ENCODE assay signal across 17 cellular contexts in the genomic region with DNA sequence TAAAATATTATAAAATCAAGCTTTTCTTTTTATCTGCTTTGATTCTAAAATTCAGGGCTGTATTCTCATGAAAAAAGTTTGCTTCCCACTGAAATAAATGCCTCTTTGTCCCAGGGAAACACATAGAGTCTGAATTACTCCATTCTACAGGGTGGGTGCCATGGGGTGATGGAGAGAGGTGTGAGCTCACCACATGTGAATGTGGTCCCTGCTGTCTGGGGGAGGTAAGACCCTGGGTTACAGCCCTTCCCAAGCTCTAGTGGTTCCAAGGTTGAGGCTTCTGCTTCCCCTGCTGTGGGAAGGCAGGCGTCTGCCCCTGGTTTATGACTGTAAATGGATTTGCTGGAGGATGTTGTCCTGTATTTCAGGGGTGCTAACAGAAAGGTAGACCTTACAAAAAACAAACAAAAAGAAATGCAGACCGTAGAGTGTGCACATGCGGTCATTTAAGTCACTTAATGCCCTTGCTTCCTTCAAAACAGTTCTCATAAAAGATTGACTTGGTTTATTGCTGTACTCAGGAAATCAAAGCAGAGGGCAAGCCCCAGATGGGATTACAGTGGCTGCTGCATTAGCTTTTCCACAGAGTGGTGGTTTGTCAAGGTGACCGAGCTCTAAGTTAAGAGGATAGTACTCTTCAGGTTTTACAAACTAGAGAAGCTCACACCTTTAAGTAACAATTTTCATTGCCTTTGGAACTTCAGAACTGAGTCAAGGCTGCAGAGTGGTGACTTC. TPM values are rescaled to one million over a fixed set of nuclear protein-coding genes. Genes with fewer than 3 reads are reported as not detected.
DNase-seq lines count a peak whose midpoint lies in the region; ATAC-seq and TF ChIP-seq lines count a peak whose summit lies in the region.
"Had no signal": no experiment of that assay in that cellular context is flagged by ENCODE, and none has a peak within 500 bp of the region (broad histone marks: within the 10 kb centered on the region; RNA-seq: fewer than 3 reads in every experiment).

No MANE protein-coding gene starts in this region.

- DNase-seq in body of pancreas, result peak in 1 of 4 donors; percentile 24
- DNase-seq in left colon, result no peak
- peak; percentile 38 for DNase-seq in renal cortical epithelial cell (ENCODE audit: low read depth)
- no peak for DNase-seq in lower leg skin (ENCODE audit: low spot score in 2 of 2)
- no peak for DNase-seq in AML-193 (lab: John Stamatoyannopoulos, UW)
- DNase-seq: activated CD8-positive, alpha-beta memory T cell treated with anti-CD3 and anti-CD28 coated beads, Interleukin-2, amount 50 U/mL, for 48 hours; activated gamma-delta T cell treated with Interleukin-2 at 50 U/mL for 16 hours; foreskin fibroblast; MG63; NCI-H187; SJCRH30; stimulated activated CD4-positive, alpha-beta T cell treated with anti-CD3 and anti-CD28 coated beads, Interleukin-4, amount 100 ng/mL, for 1 hour had no signal

- no peaks in the 10 kb centered on the region for H3K27me3 ChIP-seq in body of pancreas
- H3K27me3 ChIP-seq: MG63, SJCRH30 had no signal

- CTCF ChIA-PET in HEK293 (lab: Yijun Ruan, JAX), result interaction anchor here (0.8 to 1.8 kb wide), 3 partner anchors 9 to 13 kb away, joined by 4 to 5 read pairs (median 5); no protein-coding TSS in a partner anchor

- WGBS in body of pancreas, 2 donors, result 50 to 65% methylated on average over 4 of the region's 4 CpGs
- WGBS in lower leg skin, 2 donors, result 77 to 82% methylated on average over 4 of the region's 4 CpGs

- H3K27ac ChIP-seq in HEK293 (ENCODE audit: extremely low read depth, low read depth, low read length) (no peak overlapping the region), body of pancreas (peak overlapping the region in 3 of 4 donors; percentile 36 to 67 (median 48))
- H3K27ac ChIP-seq: SJCRH30 had no signal

- H3K4me3 ChIP-seq in HEK293 (ENCODE audit: low read depth, low read length) (no peak overlapping the region), body of pancreas (no peak overlapping the region), lower leg skin (ENCODE audit: low read depth, poor library complexity, severe bottlenecking) (no peak overlapping the region)
- H3K4me3 ChIP-seq: GM12878, lung, MG63, SJCRH30 had no signal

- TF ChIP-seq POLR2A in body of pancreas (IDR thresholded peaks at IDR 0.05), result no peak
- no peak for TF ChIP-seq POLR2A in lower leg skin (IDR thresholded peaks at IDR 0.05)

- TF ChIP-seq CTCF in HEK293 (tag by site-specific recombination; IDR thresholded peaks at IDR 0.05) (no peak), body of pancreas (IDR thresholded peaks at IDR 0.05) (no peak), lower leg skin (IDR thresholded peaks at IDR 0.05) (no peak)

- intact Hi-C loops in body of pancreas (cut with DNase I) (no loop called here), left colon (cut with DNase I, micrococcal nuclease) (no loop called here), lower leg skin (cut with DNase I; ENCODE audit: low total_unique reads) (no loop called here)

- H3K9me3 ChIP-seq in HEK293 (ENCODE audit: control insufficient read depth, insufficient read depth, low read depth, low read length), result no peaks in the 10 kb centered on the region
- no peaks in the 10 kb centered on the region for H3K9me3 ChIP-seq in body of pancreas
- H3K9me3 ChIP-seq: MG63, SJCRH30 had no signal

- peak; percentile 74 for ATAC-seq in body of pancreas
- peak; percentile 87 for ATAC-seq in left colon
- no peak for ATAC-seq in GM19324 (IDR thresholded peaks at IDR 0.05; ENCODE audit: low FRiP score, unreplicated experiment)
- ATAC-seq in HG03571 (IDR thresholded peaks at IDR 0.05; ENCODE audit: unreplicated experiment), result no peak
- ATAC-seq: GM12878 had no signal

- POLR2A ChIA-PET in HEK293 (lab: Yijun Ruan, JAX), result no interaction called here

- H3K4me1 ChIP-seq in HEK293 (ENCODE audit: control insufficient read depth, insufficient read depth, low read length) (no peaks in the 10 kb centered on the region), body of pancreas (peaks cover 28% of the 10 kb centered on the region)

- H3K36me3 ChIP-seq in HEK293 (ENCODE audit: control insufficient read depth in 2 of 2, insufficient read depth in 1 of 2, low read length in 2 of 2) (no peaks in the 10 kb centered on the region), body of pancreas (replicated peaks in 1 of 2; ENCODE audit: insufficient read depth in 1 of 2, low read depth in 2 of 2) (no peaks in the 10 kb centered on the region)
- H3K36me3 ChIP-seq: MG63, SJCRH30 had no signal

TF ChIP-seq in HEK293, 187 proteins besides CTCF, POLR2A, EP300 and RAD21:
- TF ChIP-seq GLIS1 (tag by site-specific recombination; IDR thresholded peaks at IDR 0.05), result 0 out of 2 replicates have a peak, but pooled peaks have one; percentile 14
- TF ChIP-seq ZIC2 (tag by site-specific recombination; IDR thresholded peaks at IDR 0.05), result peak; percentile 39; the same call in 1 of the 2 replicates
- TF ChIP-seq ZEB2 (tag by site-specific recombination; IDR thresholded peaks at IDR 0.05), result no peak

RNA-seq across cellular contexts. Expression of a gene that starts 49.2 kb away (rescaled TPM):
- total RNA-seq in body of pancreas, result 10 to 100 TPM; 23.6 to 25.4 TPM
- total RNA-seq in left colon, result 10 to 100 TPM; 75.5 to 80.0 TPM
- 29.2 and 43.4 TPM in 2 replicates for total RNA-seq in renal cortical epithelial cell
- 10 to 100 TPM; 59.8 to 97.5 (median 94.6) TPM for total RNA-seq in lower leg skin

Comparison
In these comparisons a context has a peak if more than half of its experiments do, and no peak if none do; other contexts are left out.
1. ATAC-seq: peak in body of pancreas (single experiment) and left colon (single experiment); none in GM19324 (single experiment) and HG03571 (single experiment).